In the genomic region with DNA sequence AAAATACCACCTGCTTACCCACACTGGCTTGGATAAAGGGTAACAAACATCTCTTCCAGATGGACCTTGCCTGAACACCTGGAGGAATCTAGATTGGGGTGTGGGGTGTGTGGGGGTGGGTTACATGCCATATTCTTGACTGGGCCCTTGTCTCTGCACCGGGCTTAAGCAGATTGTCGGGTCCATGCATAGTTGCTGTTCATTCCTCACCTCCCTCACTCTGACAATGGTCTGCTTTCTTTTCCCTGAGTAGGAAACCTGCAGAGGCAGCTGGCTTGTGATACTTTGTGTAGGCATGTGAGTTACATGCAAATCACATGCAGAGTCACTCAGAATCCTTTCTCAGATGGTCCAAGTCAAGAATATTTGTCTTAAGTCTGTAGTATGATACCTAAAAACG, we compare ENCODE assay signal across 1 cellular context.
TF ChIP-seq lines count a peak whose summit lies in the region.

No MANE protein-coding gene starts in this region.

TF ChIP-seq in WTC11, 78 proteins besides CTCF, POLR2A, EP300 and RAD21 (continued from another document):
- TF ChIP-seq, protein P1, sequence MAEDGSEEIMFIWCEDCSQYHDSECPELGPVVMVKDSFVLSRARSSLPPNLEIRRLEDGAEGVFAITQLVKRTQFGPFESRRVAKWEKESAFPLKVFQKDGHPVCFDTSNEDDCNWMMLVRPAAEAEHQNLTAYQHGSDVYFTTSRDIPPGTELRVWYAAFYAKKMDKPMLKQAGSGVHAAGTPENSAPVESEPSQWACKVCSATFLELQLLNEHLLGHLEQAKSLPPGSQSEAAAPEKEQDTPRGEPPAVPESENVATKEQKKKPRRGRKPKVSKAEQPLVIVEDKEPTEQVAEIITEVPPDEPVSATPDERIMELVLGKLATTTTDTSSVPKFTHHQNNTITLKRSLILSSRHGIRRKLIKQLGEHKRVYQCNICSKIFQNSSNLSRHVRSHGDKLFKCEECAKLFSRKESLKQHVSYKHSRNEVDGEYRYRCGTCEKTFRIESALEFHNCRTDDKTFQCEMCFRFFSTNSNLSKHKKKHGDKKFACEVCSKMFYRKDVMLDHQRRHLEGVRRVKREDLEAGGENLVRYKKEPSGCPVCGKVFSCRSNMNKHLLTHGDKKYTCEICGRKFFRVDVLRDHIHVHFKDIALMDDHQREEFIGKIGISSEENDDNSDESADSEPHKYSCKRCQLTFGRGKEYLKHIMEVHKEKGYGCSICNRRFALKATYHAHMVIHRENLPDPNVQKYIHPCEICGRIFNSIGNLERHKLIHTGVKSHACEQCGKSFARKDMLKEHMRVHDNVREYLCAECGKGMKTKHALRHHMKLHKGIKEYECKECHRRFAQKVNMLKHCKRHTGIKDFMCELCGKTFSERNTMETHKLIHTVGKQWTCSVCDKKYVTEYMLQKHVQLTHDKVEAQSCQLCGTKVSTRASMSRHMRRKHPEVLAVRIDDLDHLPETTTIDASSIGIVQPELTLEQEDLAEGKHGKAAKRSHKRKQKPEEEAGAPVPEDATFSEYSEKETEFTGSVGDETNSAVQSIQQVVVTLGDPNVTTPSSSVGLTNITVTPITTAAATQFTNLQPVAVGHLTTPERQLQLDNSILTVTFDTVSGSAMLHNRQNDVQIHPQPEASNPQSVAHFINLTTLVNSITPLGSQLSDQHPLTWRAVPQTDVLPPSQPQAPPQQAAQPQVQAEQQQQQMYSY (CRISPR knock-in tag; IDR thresholded peaks at IDR 0.05), result no peak
- no peak for TF ChIP-seq ATF1 (CRISPR knock-in tag; IDR thresholded peaks at IDR 0.05)
- TF ChIP-seq, protein P2, sequence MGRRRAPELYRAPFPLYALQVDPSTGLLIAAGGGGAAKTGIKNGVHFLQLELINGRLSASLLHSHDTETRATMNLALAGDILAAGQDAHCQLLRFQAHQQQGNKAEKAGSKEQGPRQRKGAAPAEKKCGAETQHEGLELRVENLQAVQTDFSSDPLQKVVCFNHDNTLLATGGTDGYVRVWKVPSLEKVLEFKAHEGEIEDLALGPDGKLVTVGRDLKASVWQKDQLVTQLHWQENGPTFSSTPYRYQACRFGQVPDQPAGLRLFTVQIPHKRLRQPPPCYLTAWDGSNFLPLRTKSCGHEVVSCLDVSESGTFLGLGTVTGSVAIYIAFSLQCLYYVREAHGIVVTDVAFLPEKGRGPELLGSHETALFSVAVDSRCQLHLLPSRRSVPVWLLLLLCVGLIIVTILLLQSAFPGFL (CRISPR knock-in tag; IDR thresholded peaks at IDR 0.05; ENCODE audit: borderline replicate concordance), result no peak
- TF ChIP-seq, protein P3, sequence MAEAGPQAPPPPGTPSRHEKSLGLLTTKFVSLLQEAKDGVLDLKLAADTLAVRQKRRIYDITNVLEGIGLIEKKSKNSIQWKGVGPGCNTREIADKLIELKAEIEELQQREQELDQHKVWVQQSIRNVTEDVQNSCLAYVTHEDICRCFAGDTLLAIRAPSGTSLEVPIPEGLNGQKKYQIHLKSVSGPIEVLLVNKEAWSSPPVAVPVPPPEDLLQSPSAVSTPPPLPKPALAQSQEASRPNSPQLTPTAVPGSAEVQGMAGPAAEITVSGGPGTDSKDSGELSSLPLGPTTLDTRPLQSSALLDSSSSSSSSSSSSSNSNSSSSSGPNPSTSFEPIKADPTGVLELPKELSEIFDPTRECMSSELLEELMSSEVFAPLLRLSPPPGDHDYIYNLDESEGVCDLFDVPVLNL (CRISPR knock-in tag; IDR thresholded peaks at IDR 0.05; ENCODE audit: borderline replicate concordance, low read depth), result no peak
- no peak for TF ChIP-seq ZNF138 (CRISPR knock-in tag; conservative IDR thresholded peaks at IDR 0.05)
- TF ChIP-seq, protein P4, sequence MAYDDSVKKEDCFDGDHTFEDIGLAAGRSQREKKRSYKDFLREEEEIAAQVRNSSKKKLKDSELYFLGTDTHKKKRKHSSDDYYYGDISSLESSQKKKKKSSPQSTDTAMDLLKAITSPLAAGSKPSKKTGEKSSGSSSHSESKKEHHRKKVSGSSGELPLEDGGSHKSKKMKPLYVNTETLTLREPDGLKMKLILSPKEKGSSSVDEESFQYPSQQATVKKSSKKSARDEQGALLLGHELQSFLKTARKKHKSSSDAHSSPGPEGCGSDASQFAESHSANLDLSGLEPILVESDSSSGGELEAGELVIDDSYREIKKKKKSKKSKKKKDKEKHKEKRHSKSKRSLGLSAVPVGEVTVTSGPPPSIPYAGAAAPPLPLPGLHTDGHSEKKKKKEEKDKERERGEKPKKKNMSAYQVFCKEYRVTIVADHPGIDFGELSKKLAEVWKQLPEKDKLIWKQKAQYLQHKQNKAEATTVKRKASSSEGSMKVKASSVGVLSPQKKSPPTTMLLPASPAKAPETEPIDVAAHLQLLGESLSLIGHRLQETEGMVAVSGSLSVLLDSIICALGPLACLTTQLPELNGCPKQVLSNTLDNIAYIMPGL (CRISPR knock-in tag; IDR thresholded peaks at IDR 0.05), result no peak
